Comparison of ENCODE assay signal across 19 cellular contexts in the genomic region with DNA sequence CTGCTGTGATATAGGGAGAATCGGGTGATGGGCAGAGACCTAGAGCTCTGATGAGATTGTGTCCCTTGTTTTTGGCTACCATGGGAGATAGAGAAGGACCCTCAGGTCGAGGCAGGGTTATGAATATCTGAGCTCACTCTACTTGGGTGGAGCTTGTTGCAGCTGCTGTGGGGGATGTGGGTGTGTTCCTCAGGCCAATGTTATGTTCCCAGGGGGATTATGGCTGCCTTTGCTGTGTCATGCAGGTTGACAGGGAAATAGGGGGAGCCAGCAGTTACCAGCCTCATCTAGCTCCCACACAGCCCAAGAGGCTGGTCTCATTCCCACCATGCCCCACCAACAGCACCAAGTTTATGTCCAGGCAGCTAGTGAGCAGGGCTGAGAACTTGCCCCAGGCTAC.
"Had no signal": no experiment of that assay in that cellular context is flagged by ENCODE, and none has a peak within 500 bp of the region (broad histone marks: within the 10 kb centered on the region; RNA-seq: fewer than 3 reads in every experiment).

No MANE protein-coding gene starts in this region.

- H3K4me3 ChIP-seq: adrenal gland, colonic mucosa, esophagus squamous epithelium, lower lobe of right lung, prostate gland, right lobe of liver, spleen, upper lobe of right lung had no signal

- H3K36me3 Mint-ChIP-seq: activated naive CD4-positive, alpha-beta T cell treated with anti-CD3 and anti-CD28 coated beads, Interleukin-2, amount 10 ng/mL, durations not matched to agents 7 days and 5 days; stimulated activated memory B cell treated with anti-CD40 and anti-IgM and Interleukin-4, amounts not matched to agents 10 μg/mL and 1 μg/mL and 100 μg/mL, for 72 hours had no signal

- H3K4me1 ChIP-seq: adrenal gland, colonic mucosa, esophagus squamous epithelium, foreskin keratinocyte, lower lobe of right lung, prostate gland, right lobe of liver, spleen, upper lobe of right lung had no signal

- H3K27me3 ChIP-seq: adrenal gland, colonic mucosa, esophagus squamous epithelium, foreskin keratinocyte, right lobe of liver, upper lobe of right lung had no signal

- H3K4me3 Mint-ChIP-seq: activated CD4-positive, alpha-beta T cell treated with anti-CD3 and anti-CD28 coated beads, Interleukin-2, amount 10 ng/mL, durations not matched to agents 7 days and 5 days; activated naive CD4-positive, alpha-beta T cell treated with anti-CD3 and anti-CD28 coated beads, Interleukin-2, amount 10 ng/mL, durations not matched to agents 7 days and 5 days; naive thymus-derived CD8-positive, alpha-beta T cell; stimulated activated memory B cell treated with anti-CD40 and anti-IgM and Interleukin-4, amounts not matched to agents 10 μg/mL and 1 μg/mL and 100 μg/mL, for 72 hours; WTC11 had no signal

- H3K27ac Mint-ChIP-seq: activated CD4-positive, alpha-beta T cell treated with anti-CD3 and anti-CD28 coated beads, Interleukin-2, amount 10 ng/mL, durations not matched to agents 7 days and 5 days; activated naive CD4-positive, alpha-beta T cell treated with anti-CD3 and anti-CD28 coated beads, Interleukin-2, amount 10 ng/mL, durations not matched to agents 7 days and 5 days; stimulated activated memory B cell treated with anti-CD40 and anti-IgM and Interleukin-4, amounts not matched to agents 10 μg/mL and 1 μg/mL and 100 μg/mL, for 72 hours; WTC11 had no signal

- H3K9me3 ChIP-seq: adrenal gland, colonic mucosa, esophagus squamous epithelium, lower lobe of right lung, prostate gland, upper lobe of right lung had no signal

- DNase-seq: activated CD4-positive, alpha-beta T cell treated with anti-CD3 and anti-CD28 coated beads, Interleukin-2, amount 10 ng/mL, durations not matched to agents 7 days and 5 days; activated CD8-positive, alpha-beta memory T cell treated with anti-CD3 and anti-CD28 coated beads for 24 hours; activated naive CD4-positive, alpha-beta T cell treated with anti-CD3 and anti-CD28 coated beads, Interleukin-2, amount 10 ng/mL, durations not matched to agents 7 days and 5 days; adrenal gland; colonic mucosa; esophagus squamous epithelium; foreskin keratinocyte; left cardiac atrium; lower lobe of right lung; midbrain; naive thymus-derived CD8-positive, alpha-beta T cell; occipital lobe; right lobe of liver; spleen; stimulated activated CD4-positive, alpha-beta T cell treated with anti-CD3 and anti-CD28 coated beads, Interleukin-1b, Interleukin-23, amount 100 ng/mL, for 48 hours; upper lobe of right lung had no signal

- H3K27ac ChIP-seq: adrenal gland, colonic mucosa, esophagus squamous epithelium, foreskin keratinocyte, lower lobe of right lung, prostate gland, right lobe of liver, spleen, upper lobe of right lung had no signal

- H3K9me3 Mint-ChIP-seq: activated CD4-positive, alpha-beta T cell treated with anti-CD3 and anti-CD28 coated beads, Interleukin-2, amount 10 ng/mL, durations not matched to agents 7 days and 5 days; activated naive CD4-positive, alpha-beta T cell treated with anti-CD3 and anti-CD28 coated beads, Interleukin-2, amount 10 ng/mL, durations not matched to agents 7 days and 5 days had no signal

- H3K36me3 ChIP-seq: adrenal gland, colonic mucosa, esophagus squamous epithelium, lower lobe of right lung, prostate gland, right lobe of liver, spleen, upper lobe of right lung had no signal

- H3K4me1 Mint-ChIP-seq: activated CD4-positive, alpha-beta T cell treated with anti-CD3 and anti-CD28 coated beads, Interleukin-2, amount 10 ng/mL, durations not matched to agents 7 days and 5 days; activated naive CD4-positive, alpha-beta T cell treated with anti-CD3 and anti-CD28 coated beads, Interleukin-2, amount 10 ng/mL, durations not matched to agents 7 days and 5 days; naive thymus-derived CD8-positive, alpha-beta T cell; stimulated activated memory B cell treated with anti-CD40 and anti-IgM and Interleukin-4, amounts not matched to agents 10 μg/mL and 1 μg/mL and 100 μg/mL, for 72 hours; WTC11 had no signal

- ATAC-seq: foreskin keratinocyte; left cardiac atrium; lower lobe of right lung; naive thymus-derived CD8-positive, alpha-beta T cell; right lobe of liver; stimulated activated memory B cell treated with anti-CD40 and anti-IgM and Interleukin-4, amounts not matched to agents 10 μg/mL and 1 μg/mL and 100 μg/mL, for 72 hours; upper lobe of right lung; WTC11 had no signal
